12 cellular contexts compared by ENCODE assay signal in the genomic region with DNA sequence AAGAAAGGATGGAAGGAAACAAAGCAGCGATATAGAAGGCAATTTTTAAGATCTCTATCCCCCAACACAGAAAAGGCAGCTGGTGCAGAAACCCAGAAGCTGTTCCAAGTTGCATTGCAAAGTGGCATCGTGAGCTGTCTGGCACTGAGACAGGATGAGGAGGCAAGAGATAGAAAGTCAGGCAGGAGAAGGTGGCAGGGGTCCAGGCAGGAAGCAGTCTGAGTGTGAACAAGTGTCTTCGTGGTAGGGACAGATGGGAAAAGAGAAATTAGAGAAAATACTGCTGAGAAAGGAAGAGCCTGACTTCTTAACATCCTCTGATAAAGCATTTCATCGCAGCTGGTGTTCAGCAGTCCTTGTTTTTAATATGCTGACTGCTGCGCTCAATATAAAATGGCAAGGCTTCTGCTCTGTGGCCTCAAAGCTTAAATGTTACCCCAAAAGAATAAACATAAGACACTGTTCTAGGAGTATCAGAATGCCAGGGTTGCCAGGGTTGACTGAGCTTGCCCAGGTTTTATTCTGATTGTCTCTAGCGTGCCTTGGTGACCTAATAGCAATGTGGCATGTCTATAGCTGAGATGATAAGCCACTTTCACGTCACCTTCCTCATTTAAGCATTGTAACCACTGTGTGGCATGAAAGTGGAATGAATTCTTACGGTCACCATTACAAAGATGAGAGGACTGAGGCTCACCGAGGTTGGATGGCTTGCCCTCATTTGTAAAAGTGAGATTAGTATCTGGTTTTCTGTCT.
DNase-seq lines count a peak whose midpoint lies in the region; TF ChIP-seq lines count a peak whose summit lies in the region.
"Had no signal": no experiment of that assay in that cellular context is flagged by ENCODE, and none has a peak within 500 bp of the region (broad histone marks: within the 10 kb centered on the region; RNA-seq: fewer than 3 reads in every experiment).

No MANE protein-coding gene starts in this region.

- no peaks in the 10 kb centered on the region for H3K27me3 ChIP-seq in esophagus muscularis mucosa
- H3K27me3 ChIP-seq: BLaER1, Peyer's patch, tibial nerve had no signal

- no peak overlapping the region for H3K4me3 Mint-ChIP-seq in glutamatergic neuron (ENCODE audit: unreplicated experiment)
- H3K4me3 Mint-ChIP-seq in activated naive CD4-positive, alpha-beta T cell treated with anti-CD3 and anti-CD28 coated beads for 36 hours: no peak overlapping the region
- H3K4me3 Mint-ChIP-seq: H9 had no signal

- 44% methylated on average over 9 of the region's 9 CpGs for WGBS in esophagus muscularis mucosa

- H3K4me3 ChIP-seq in esophagus muscularis mucosa: no peak overlapping the region
- H3K4me3 ChIP-seq: BLaER1, Peyer's patch, tibial nerve had no signal

- CTCF ChIA-PET in activated naive CD4-positive, alpha-beta T cell treated with anti-CD3 and anti-CD28 coated beads for 36 hours (lab: Charles Lee): interaction anchor here (0.6 kb wide), 1 partner anchor 8 kb away, joined by 3 read pairs; no protein-coding TSS in a partner anchor

- no peaks in the 10 kb centered on the region for H3K36me3 ChIP-seq in esophagus muscularis mucosa
- H3K36me3 ChIP-seq: BLaER1, Peyer's patch, tibial nerve had no signal

- no peak for TF ChIP-seq CTCF in esophagus muscularis mucosa (IDR thresholded peaks at IDR 0.05)
- no peak for TF ChIP-seq CTCF in glutamatergic neuron (IDR thresholded peaks at IDR 0.05; ENCODE audit: partially characterized antibody, unreplicated experiment)

- intact Hi-C loops in esophagus muscularis mucosa (cut with DNase I): no loop called here
- intact Hi-C loops in activated naive CD4-positive, alpha-beta T cell treated with anti-CD3 and anti-CD28 coated beads for 36 hours (cut with micrococcal nuclease): no loop called here

- H3K4me1 Mint-ChIP-seq in glutamatergic neuron (ENCODE audit: low read depth, unreplicated experiment): peaks cover 27% of the 10 kb centered on the region
- no peaks in the 10 kb centered on the region for H3K4me1 Mint-ChIP-seq in activated naive CD4-positive, alpha-beta T cell treated with anti-CD3 and anti-CD28 coated beads for 36 hours (ENCODE audit: low read depth)

- DNase-seq in AG20443 (ENCODE audit: low spot score): peak; percentile 56
- peak; percentile 90 for DNase-seq in NCI-H2171 treated with DMSO at 0.1 percent for 48 hours (lab: John Stamatoyannopoulos, UW)
- DNase-seq in esophagus muscularis mucosa (ENCODE audit: extremely low spot score): peak; percentile 87
- DNase-seq in nucleus accumbens (lab: John Stamatoyannopoulos, UW): peak in 36 of 56 donors; percentile 0 to 64 (median 12)
- DNase-seq in glutamatergic neuron: no peak
- DNase-seq in activated naive CD4-positive, alpha-beta T cell treated with anti-CD3 and anti-CD28 coated beads for 36 hours: no peak
- DNase-seq in NCI-H187 treated with DMSO at 0.1 percent for 48 hours (lab: John Stamatoyannopoulos, UW): no peak
- no peak for DNase-seq in activated CD4-positive, alpha-beta T cell treated with anti-CD3 and anti-CD28 coated beads, Interleukin-2, amount 50 U/mL, for 48 hours
- DNase-seq: H9, Peyer's patch had no signal

- H3K27ac Mint-ChIP-seq in glutamatergic neuron (ENCODE audit: unreplicated experiment): no peak overlapping the region
- no peak overlapping the region for H3K27ac Mint-ChIP-seq in activated naive CD4-positive, alpha-beta T cell treated with anti-CD3 and anti-CD28 coated beads for 36 hours
- H3K27ac Mint-ChIP-seq: H9 had no signal

- no peaks in the 10 kb centered on the region for H3K9me3 ChIP-seq in esophagus muscularis mucosa
- H3K9me3 ChIP-seq: BLaER1, Peyer's patch, tibial nerve had no signal

- peaks cover 4% of the 10 kb centered on the region for H3K9me3 Mint-ChIP-seq in glutamatergic neuron (ENCODE audit: unreplicated experiment)
- no peaks in the 10 kb centered on the region for H3K9me3 Mint-ChIP-seq in activated naive CD4-positive, alpha-beta T cell treated with anti-CD3 and anti-CD28 coated beads for 36 hours
- H3K9me3 Mint-ChIP-seq: H9 had no signal

- H3K36me3 Mint-ChIP-seq in glutamatergic neuron (ENCODE audit: unreplicated experiment): no peaks in the 10 kb centered on the region
- no peaks in the 10 kb centered on the region for H3K36me3 Mint-ChIP-seq in activated naive CD4-positive, alpha-beta T cell treated with anti-CD3 and anti-CD28 coated beads for 36 hours (ENCODE audit: low read depth)

- no peak for TF ChIP-seq POLR2A in esophagus muscularis mucosa (IDR thresholded peaks at IDR 0.05; ENCODE audit: low read depth)

- H3K27me3 Mint-ChIP-seq in glutamatergic neuron (ENCODE audit: unreplicated experiment): no peaks in the 10 kb centered on the region
- H3K27me3 Mint-ChIP-seq in activated naive CD4-positive, alpha-beta T cell treated with anti-CD3 and anti-CD28 coated beads for 36 hours (ENCODE audit: low read depth): peaks cover 7% of the 10 kb centered on the region

- H3K27ac ChIP-seq in esophagus muscularis mucosa (replicated peaks in 1 of 4): no peak overlapping the region
- H3K27ac ChIP-seq: BLaER1, Peyer's patch, tibial nerve had no signal

- H3K4me1 ChIP-seq in esophagus muscularis mucosa: peaks cover 19 to 30% (median 20%) of the 10 kb centered on the region in 4 donors

- no peak for TF ChIP-seq EP300 in esophagus muscularis mucosa (IDR thresholded peaks at IDR 0.05)

Comparison
In these comparisons a context has a peak if more than half of its experiments do, and no peak if none do; other contexts are left out.
1. DNase-seq: peak in AG20443 (single experiment), NCI-H2171 treated with DMSO at 0.1 percent for 48 hours (single experiment), esophagus muscularis mucosa (single experiment) and nucleus accumbens (36 of 56); none in glutamatergic neuron (single experiment), activated naive CD4-positive, alpha-beta T cell treated with anti-CD3 and anti-CD28 coated beads for 36 hours (single experiment), NCI-H187 treated with DMSO at 0.1 percent for 48 hours (single experiment) and activated CD4-positive, alpha-beta T cell treated with anti-CD3 and anti-CD28 coated beads, Interleukin-2, amount 50 U/mL, for 48 hours (0 of 2).